ENCODE assay signal across 8 cellular contexts in genomic region chr14:76946753-76947077, GRCh38.
A peak's percentile ranks its signal among the peaks of the same experiment; 100 is the strongest.
DNase-seq lines count a peak whose midpoint lies in the region; ATAC-seq and TF ChIP-seq lines count a peak whose summit lies in the region.

No MANE protein-coding gene starts in this region.

- no peak overlapping the region for H3K4me3 Mint-ChIP-seq in activated naive CD8-positive, alpha-beta T cell treated with anti-CD3 and anti-CD28 coated beads, Interleukin-2, amount 50 U/mL, for 24 hours

- H3K27ac Mint-ChIP-seq in activated naive CD8-positive, alpha-beta T cell treated with anti-CD3 and anti-CD28 coated beads, Interleukin-2, amount 50 U/mL, for 24 hours, result peak overlapping the region; percentile 45

- ATAC-seq in Right ventricle myocardium superior (ENCODE audit: poor library complexity), result peak; percentile 1
- no peak for ATAC-seq in left cardiac atrium
- no peak for ATAC-seq in activated naive CD8-positive, alpha-beta T cell treated with anti-CD3 and anti-CD28 coated beads, Interleukin-2, amount 50 U/mL, for 24 hours
- ATAC-seq in lung (ENCODE audit: insufficient read depth, low FRiP score), result no peak
- no peak for ATAC-seq in GM18873 (IDR thresholded peaks at IDR 0.05; ENCODE audit: low FRiP score, unreplicated experiment)
- ATAC-seq in HG03469 (IDR thresholded peaks at IDR 0.05; ENCODE audit: unreplicated experiment), result no peak

- peaks cover 0 to 15% of the 10 kb centered on the region in 2 donors for H3K4me1 ChIP-seq in lung (ENCODE audit: control insufficient read depth in 2 of 2, insufficient read depth in 2 of 2, low read length in 2 of 2)
- H3K4me1 ChIP-seq in vagina, result peaks cover 46% of the 10 kb centered on the region

- no peaks in the 10 kb centered on the region for H3K36me3 Mint-ChIP-seq in activated naive CD8-positive, alpha-beta T cell treated with anti-CD3 and anti-CD28 coated beads, Interleukin-2, amount 50 U/mL, for 24 hours (ENCODE audit: low read depth)

- H3K27ac ChIP-seq in lung (ENCODE audit: low read depth in 1 of 2, low read length in 1 of 2), result peak overlapping the region; percentile 81 to 87
- H3K27ac ChIP-seq in vagina, result peak overlapping the region; percentile 80

- intact Hi-C loops in Right ventricle myocardium superior (cut with DNase I) (loop anchor here (5.0 kb wide), 1 partner anchor 106 kb away; no protein-coding TSS in a partner anchor), left cardiac atrium (cut with DNase I) (no loop called here), vagina (cut with DNase I) (no loop called here)

- no peak overlapping the region for H3K4me3 ChIP-seq in lung
- peak overlapping the region in 1 of 2 donors; percentile 33 for H3K4me3 ChIP-seq in vagina

- no peaks in the 10 kb centered on the region for H3K27me3 ChIP-seq in lung (ENCODE audit: control insufficient read depth, insufficient read depth)
- no peaks in the 10 kb centered on the region for H3K27me3 ChIP-seq in vagina

- no peak for TF ChIP-seq POLR2A in vagina (IDR thresholded peaks at IDR 0.05)

- H3K27me3 Mint-ChIP-seq in activated naive CD8-positive, alpha-beta T cell treated with anti-CD3 and anti-CD28 coated beads, Interleukin-2, amount 50 U/mL, for 24 hours, result no peaks in the 10 kb centered on the region

- no peaks in the 10 kb centered on the region for H3K9me3 Mint-ChIP-seq in activated naive CD8-positive, alpha-beta T cell treated with anti-CD3 and anti-CD28 coated beads, Interleukin-2, amount 50 U/mL, for 24 hours

- WGBS in lung, 2 donors, result 69 to 70% methylated on average over 6 of the region's 6 CpGs

- no peaks in the 10 kb centered on the region for H3K9me3 ChIP-seq in lung (ENCODE audit: control insufficient read depth in 2 of 2, insufficient read depth in 1 of 2, low read length in 1 of 2)
- no peaks in the 10 kb centered on the region for H3K9me3 ChIP-seq in vagina

- H3K36me3 ChIP-seq in lung (ENCODE audit: control insufficient read depth in 2 of 2, insufficient read depth in 2 of 2, low read length in 2 of 2), result no peaks in the 10 kb centered on the region
- H3K36me3 ChIP-seq in vagina, result no peaks in the 10 kb centered on the region

- no peak for TF ChIP-seq CTCF in lung (IDR thresholded peaks at IDR 0.05; ENCODE audit: control extremely low read depth, extremely low read depth)
- TF ChIP-seq CTCF in vagina (IDR thresholded peaks at IDR 0.05), result no peak

- DNase-seq in Right ventricle myocardium superior (no peak), left cardiac atrium (no peak), lung (ENCODE audit: low spot score) (no peak), vagina (ENCODE audit: extremely low spot score in 2 of 2) (no peak)
- DNase-seq in activated naive CD8-positive, alpha-beta T cell treated with anti-CD3 and anti-CD28 coated beads, Interleukin-2, amount 50 U/mL, for 24 hours, result no peak
- DNase-seq in activated CD4-positive, alpha-beta T cell treated with anti-CD3 and anti-CD28 coated beads for 48 hours, result no peak

- H3K4me1 Mint-ChIP-seq in activated naive CD8-positive, alpha-beta T cell treated with anti-CD3 and anti-CD28 coated beads, Interleukin-2, amount 50 U/mL, for 24 hours, result peaks cover 56% of the 10 kb centered on the region
